In the genomic region with DNA sequence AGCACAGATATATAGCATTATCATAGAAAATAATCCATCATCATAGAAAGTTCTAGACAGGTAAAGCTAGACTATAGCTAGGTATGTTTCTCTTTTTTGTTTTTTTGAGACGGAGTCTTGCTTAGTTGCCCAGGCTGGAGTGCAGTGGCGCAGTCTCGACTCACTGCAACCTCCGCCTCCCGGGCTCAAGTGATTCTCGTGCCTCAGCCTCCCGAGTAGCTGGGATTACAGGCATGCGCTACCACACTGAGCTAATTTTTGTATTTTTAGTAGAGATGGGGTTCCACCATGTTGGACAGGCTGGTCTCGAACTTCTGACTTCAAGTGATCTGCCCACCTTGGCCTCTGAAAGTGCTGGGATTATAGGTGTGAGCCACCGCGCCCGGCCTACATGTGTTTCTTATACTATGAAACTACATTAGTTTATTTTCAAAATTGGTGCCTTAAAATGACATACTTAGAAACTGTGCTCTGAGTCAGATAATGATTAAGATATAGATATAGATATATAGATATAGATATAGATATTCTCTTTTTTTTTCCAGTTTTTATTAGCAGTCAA, we compare ENCODE assay signal across 8 cellular contexts. TPM values are rescaled to one million over a fixed set of nuclear protein-coding genes. Genes with fewer than 3 reads are reported as not detected.
A peak's percentile ranks its signal among the peaks of the same experiment; 100 is the strongest.
DNase-seq lines count a peak whose midpoint lies in the region; ATAC-seq and TF ChIP-seq lines count a peak whose summit lies in the region.
"Not testable (repeated sequence)": the region's sequence is repeated elsewhere in the genome, so short reads cannot be mapped to it uniquely, and the experiment has no call there.

No MANE protein-coding gene starts in this region.

- H3K4ac ChIP-seq in mesendoderm (ENCODE audit: low read depth, low read length): not testable (repeated sequence)

- peaks cover 14% of the 10 kb centered on the region for H3K9me3 Mint-ChIP-seq in activated CD4-positive, alpha-beta memory T cell treated with anti-CD3 and anti-CD28 coated beads for 36 hours

- H2AK5ac ChIP-seq in mesendoderm (ENCODE audit: low read length): not testable (repeated sequence)

- POLR2A ChIA-PET in activated CD4-positive, alpha-beta memory T cell treated with anti-CD3 and anti-CD28 coated beads for 36 hours (lab: Charles Lee): interaction anchor here (0.6 kb wide), 1 partner anchor 9 kb away, joined by 3 read pairs; no protein-coding TSS in a partner anchor

- H3K27me3 Mint-ChIP-seq in activated CD4-positive, alpha-beta memory T cell treated with anti-CD3 and anti-CD28 coated beads for 36 hours: not testable (repeated sequence)

- TF ChIP-seq CTCF in GM06990 (IDR thresholded peaks at IDR 0.05; ENCODE audit: insufficient read depth, low read length, poor library complexity, severe bottlenecking); NB4 (IDR thresholded peaks at IDR 0.05; ENCODE audit: low read depth, low read length); breast epithelium (IDR thresholded peaks at IDR 0.05); fibroblast of villous mesenchyme (IDR thresholded peaks at IDR 0.05; ENCODE audit: insufficient read depth, low read depth, low read length); gastrocnemius medialis (IDR thresholded peaks at IDR 0.05 in 4 of 5, conservative IDR thresholded peaks at IDR 0.05 in 1 of 5); uterus (IDR thresholded peaks at IDR 0.05): not testable (repeated sequence)

- peaks cover 50% of the 10 kb centered on the region for H3K79me2 ChIP-seq in mesendoderm (ENCODE audit: control insufficient read depth, insufficient read depth, low read length)

- not testable (repeated sequence) for TF ChIP-seq POLR2A in NB4 (IDR thresholded peaks at IDR 0.05; ENCODE audit: extremely low read depth, insufficient read length); breast epithelium (IDR thresholded peaks at IDR 0.05); gastrocnemius medialis (IDR thresholded peaks at IDR 0.05); uterus (IDR thresholded peaks at IDR 0.05)

- in situ Hi-C loops in gastrocnemius medialis (cut with MboI; ENCODE audit: low sequenced_read_pairs in 4 of 4): not testable (repeated sequence)

- intact Hi-C loops in activated CD4-positive, alpha-beta memory T cell treated with anti-CD3 and anti-CD28 coated beads for 36 hours (cut with micrococcal nuclease); breast epithelium (cut with DNase I; ENCODE audit: low total_unique reads); uterus (cut with DNase I; ENCODE audit: low total_unique reads): not testable (repeated sequence)
- intact Hi-C loops in gastrocnemius medialis (cut with DNase I; ENCODE audit: low total_unique reads): loop anchor here (5.0 kb wide), 1 partner anchor 395 kb away; a partner anchor contains a TSS

- H3K27ac ChIP-seq in breast epithelium; mesendoderm (ENCODE audit: low read depth, low read length); uterus: not testable (repeated sequence)
- H3K27ac ChIP-seq in gastrocnemius medialis: peak overlapping the region; percentile 96 to 100 (median 96)

- not testable (repeated sequence) for H4K8ac ChIP-seq in mesendoderm (ENCODE audit: low read depth, low read length)

- ATAC-seq in gastrocnemius medialis: not testable (repeated sequence)

- H3K27ac Mint-ChIP-seq in activated CD4-positive, alpha-beta memory T cell treated with anti-CD3 and anti-CD28 coated beads for 36 hours: not testable (repeated sequence)

- not testable (repeated sequence) for H3K4me1 ChIP-seq in breast epithelium; mesendoderm (ENCODE audit: control insufficient read depth, low read depth, low read length); uterus
- H3K4me1 ChIP-seq in gastrocnemius medialis: peaks cover 15 to 32% of the 10 kb centered on the region in 2 donors

- not testable (repeated sequence) for H3K18ac ChIP-seq in mesendoderm (ENCODE audit: low read length)

- CTCF ChIA-PET in activated CD4-positive, alpha-beta memory T cell treated with anti-CD3 and anti-CD28 coated beads for 36 hours (lab: Charles Lee): not testable (repeated sequence)

- peaks cover 31% of the 10 kb centered on the region for H3K36me3 Mint-ChIP-seq in activated CD4-positive, alpha-beta memory T cell treated with anti-CD3 and anti-CD28 coated beads for 36 hours

- H3K4me3 ChIP-seq in GM06990 (replicated peaks; ENCODE audit: low read depth, low read length): peak overlapping the region; percentile 88
- peak overlapping the region; percentile 97 for H3K4me3 ChIP-seq in NB4 (ENCODE audit: low read depth, low read length)
- peak overlapping the region; percentile 80 to 96 (median 94) for H3K4me3 ChIP-seq in breast epithelium
- peak overlapping the region; percentile 88 for H3K4me3 ChIP-seq in fibroblast of villous mesenchyme (ENCODE audit: low read depth, low read length)
- H3K4me3 ChIP-seq in mesendoderm (ENCODE audit: low read length): peak overlapping the region; percentile 93
- peak overlapping the region; percentile 89 to 99 (median 90) for H3K4me3 ChIP-seq in gastrocnemius medialis
- peak overlapping the region; percentile 97 to 98 for H3K4me3 ChIP-seq in uterus

- not testable (repeated sequence) for H2BK5ac ChIP-seq in mesendoderm (ENCODE audit: low read length)

- peak overlapping the region; percentile 88 for H3K4me3 Mint-ChIP-seq in activated CD4-positive, alpha-beta memory T cell treated with anti-CD3 and anti-CD28 coated beads for 36 hours

- not testable (repeated sequence) for H3K79me1 ChIP-seq in mesendoderm (ENCODE audit: low read length)

- not testable (repeated sequence) for H4K5ac ChIP-seq in mesendoderm (ENCODE audit: low read length)

- not testable (repeated sequence) for H2BK120ac ChIP-seq in mesendoderm (ENCODE audit: low read depth, low read length)

- WGBS in mesendoderm (ENCODE audit: extremely low coverage, insufficient coverage, low lambda C conversion rate): no CpG with 5 or more reads among the region's 12 CpGs

- H3K9me3 ChIP-seq in breast epithelium, gastrocnemius medialis, uterus: not testable (repeated sequence)

- H3K9ac ChIP-seq in mesendoderm (ENCODE audit: low read length): peak overlapping the region; percentile 95

- H3K56ac ChIP-seq in mesendoderm (ENCODE audit: low read length): peak overlapping the region; percentile 96

- H3K23ac ChIP-seq in mesendoderm (ENCODE audit: low read length): not testable (repeated sequence)

- H2BK15ac ChIP-seq in mesendoderm (replicated peaks; ENCODE audit: low read depth): not testable (repeated sequence)

- H3K36me3 ChIP-seq in GM06990 (ENCODE audit: control insufficient read depth, insufficient read depth, low read length); breast epithelium; mesendoderm (ENCODE audit: control insufficient read depth, insufficient read depth, low read length); gastrocnemius medialis; uterus: not testable (repeated sequence)

- not testable (repeated sequence) for H3K27me3 ChIP-seq in GM06990 (replicated peaks; ENCODE audit: control insufficient read depth, insufficient read depth, low read length); breast epithelium; mesendoderm (ENCODE audit: insufficient read depth, low read length, poor library complexity); gastrocnemius medialis; uterus

- peak overlapping the region; percentile 51 for H3K4me2 ChIP-seq in mesendoderm (ENCODE audit: low read length)

- peaks cover 30% of the 10 kb centered on the region for H3K4me1 Mint-ChIP-seq in activated CD4-positive, alpha-beta memory T cell treated with anti-CD3 and anti-CD28 coated beads for 36 hours (ENCODE audit: low read depth)

- not testable (repeated sequence) for DNase-seq in GM06990 (ENCODE audit: extremely low read depth, insufficient read length); NB4 (ENCODE audit: low read depth); breast epithelium (ENCODE audit: low spot score in 2 of 2); fibroblast of villous mesenchyme (ENCODE audit: low read depth); mesendoderm; gastrocnemius medialis; uterus
- DNase-seq in activated CD4-positive, alpha-beta memory T cell treated with anti-CD3 and anti-CD28 coated beads for 36 hours: peak; percentile 18

RNA-seq across cellular contexts. Expression of a gene that starts 1.5 kb away (rescaled TPM):
- total RNA-seq in activated CD4-positive, alpha-beta memory T cell treated with anti-CD3 and anti-CD28 coated beads for 36 hours: 10 to 100 TPM; 17.9 to 18.9 TPM
- total RNA-seq in breast epithelium: 10 to 100 TPM; 12.7 to 19.2 (median 13.8) TPM
- 9.7 and 16.4 TPM in 2 replicates for total RNA-seq in fibroblast of villous mesenchyme
- 12.2 TPM for polyA plus RNA-seq in mesendoderm (2013, experiment 1 of 2)
- polyA plus RNA-seq in mesendoderm (2013, experiment 2 of 2): 12.5 TPM
- total RNA-seq in gastrocnemius medialis: 10 to 100 TPM in 2 of 4 donors, 1 to 10 TPM in 2; 5.5 to 11.4 (median 9.3) TPM
- total RNA-seq in uterus: 10 to 100 TPM in 3 of 4 donors, 1 to 10 TPM in 1; 9.4 to 19.4 (median 16.5) TPM

RNA-seq across cellular contexts. Expression of a gene that starts 42.7 kb away (rescaled TPM):
- total RNA-seq in activated CD4-positive, alpha-beta memory T cell treated with anti-CD3 and anti-CD28 coated beads for 36 hours: 1 to 10 TPM; 8.9 to 9.8 TPM
- total RNA-seq in breast epithelium (10 to 100 TPM in 1 of 3 donors, 1 to 10 TPM in 2; 7.2 to 12.9 (median 9.8) TPM), fibroblast of villous mesenchyme (10.3 and 12.1 TPM in 2 replicates), gastrocnemius medialis (1 to 10 TPM; 1.7 to 4.5 (median 3.8) TPM), uterus (10 to 100 TPM in 1 of 4 donors, 1 to 10 TPM in 3; 2.8 to 18.5 (median 7.8) TPM)
- polyA plus RNA-seq in mesendoderm (2013, experiment 1 of 2): 6.8 TPM
- 6.7 TPM for polyA plus RNA-seq in mesendoderm (2013, experiment 2 of 2)

RNA-seq across cellular contexts. Expression of a gene that starts 42.7 kb away (rescaled TPM):
- 10 to 100 TPM; 26.0 to 29.3 TPM for total RNA-seq in activated CD4-positive, alpha-beta memory T cell treated with anti-CD3 and anti-CD28 coated beads for 36 hours
- total RNA-seq in breast epithelium (10 to 100 TPM; 17.0 to 27.4 (median 26.6) TPM), fibroblast of villous mesenchyme (22.9 and 29.8 TPM in 2 replicates), gastrocnemius medialis (10 to 100 TPM; 21.9 to 40.2 (median 26.6) TPM), uterus (10 to 100 TPM; 14.9 to 44.1 (median 16.4) TPM)
- 24.8 TPM for polyA plus RNA-seq in mesendoderm (2013, experiment 1 of 2)
- 24.9 TPM for polyA plus RNA-seq in mesendoderm (2013, experiment 2 of 2)
